Comparison of ENCODE assay signal across 10 cellular contexts in genomic region chr13:23946900-23947299, GRCh38. TPM values are rescaled to one million over a fixed set of nuclear protein-coding genes. Genes with fewer than 3 reads are reported as not detected.
"Had no signal": no experiment of that assay in that cellular context is flagged by ENCODE, and none has a peak within 500 bp of the region (broad histone marks: within the 10 kb centered on the region; RNA-seq: fewer than 3 reads in every experiment).

No MANE protein-coding gene starts in this region.

- H3K9me3 ChIP-seq: HAP-1 had no signal

- FAIRE-seq: HepG2 had no signal

- DNase-seq: HFFc6, KBM-7 had no signal

- H3K4me2 ChIP-seq: GM23338 had no signal

- H3K4me1 ChIP-seq: HAP-1 had no signal

- H2AFZ ChIP-seq: GM23338 had no signal

- H3K4me3 ChIP-seq: GM23338, HAP-1 had no signal

- H3K36me3 ChIP-seq: HAP-1 had no signal

- H3K27ac ChIP-seq: HL-60 had no signal

- ATAC-seq: GM23338, HCT116, HepG2 had no signal

RNA-seq across cellular contexts. Expression of gene C1QTNF9B, which starts 49.6 kb away (rescaled TPM):
- total RNA-seq: H4, H7, HepG2 had no signal
- polyA plus RNA-seq: HepG2, IgD-negative memory B cell had no signal
